ENCODE assay signal across 9 cellular contexts in the genomic region with DNA sequence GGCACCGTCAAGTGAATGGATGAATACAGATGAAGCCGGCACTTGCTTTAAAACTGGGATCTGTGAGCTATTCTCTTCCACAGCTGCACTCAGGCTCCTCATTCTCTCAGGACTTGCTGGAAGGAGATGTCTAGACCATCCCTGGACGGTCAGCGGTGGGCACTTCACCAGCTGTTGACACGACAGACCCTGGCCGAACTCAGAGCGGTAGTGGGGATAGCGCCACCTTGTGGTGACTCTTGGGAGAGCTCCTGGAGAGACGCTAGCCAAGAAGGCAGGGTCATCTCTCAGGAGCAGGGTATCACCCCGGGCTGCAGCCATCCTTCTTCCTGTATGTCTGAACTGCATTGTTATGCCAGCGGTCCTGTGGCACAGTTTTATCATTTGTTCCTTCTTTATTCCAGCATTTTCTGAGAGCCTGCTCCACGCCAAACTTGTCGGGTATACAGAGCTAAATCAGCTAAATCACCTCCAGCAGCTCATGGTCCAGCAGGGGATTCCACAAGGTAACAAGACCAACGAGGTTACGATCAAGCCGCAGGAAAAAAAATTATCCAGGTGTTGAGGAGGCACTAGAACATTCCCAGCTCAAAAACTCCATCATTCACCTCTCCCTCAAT. TPM values are rescaled to one million over a fixed set of nuclear protein-coding genes. Genes with fewer than 3 reads are reported as not detected.
DNase-seq lines count a peak whose midpoint lies in the region; ATAC-seq, FAIRE-seq and TF ChIP-seq lines count a peak whose summit lies in the region.
"Had no signal": no experiment of that assay in that cellular context is flagged by ENCODE, and none has a peak within 500 bp of the region (broad histone marks: within the 10 kb centered on the region; RNA-seq: fewer than 3 reads in every experiment).

No MANE protein-coding gene starts in this region.

- CTCF ChIA-PET in H1 (lab: Charles Lee; ENCODE audit: partially characterized antibody): interaction anchor here (0.6 to 40.8 kb wide), 47 partner anchors 3 to 358 kb away, joined by 3 to 1336 read pairs (median 4); partner anchors contain the start of genes ARF3, DDN, DDX23 and DHH

- peak in 2 of 3 experiments; percentile 86 to 98; a peak in 3 of 4 replicates for TF ChIP-seq CTCF in H1 (IDR thresholded peaks at IDR 0.05; ENCODE audit: control extremely low read depth in 1 of 3, insufficient read depth in 1 of 3, low read depth in 1 of 3, low read length in 3 of 3)
- peak; percentile 74 for TF ChIP-seq CTCF in mucosa of descending colon (IDR thresholded peaks at IDR 0.05)
- TF ChIP-seq CTCF in stomach (IDR thresholded peaks at IDR 0.05): peak in 5 of 7 experiments; percentile 50 to 84 (median 70)

- WGBS in H1 (ENCODE audit: extremely low coverage in 1 of 2, insufficient coverage in 1 of 2, insufficient read length in 1 of 2, insufficient replicate concordance in 2 of 2, low coverage in 1 of 2, low lambda C conversion rate in 2 of 2, missing lambda C conversion rate in 1 of 2), 2 experiments: 39% methylated on average over 16 of the region's 16 CpGs; no CpG with 5 or more reads in 1 of the 2 experiments
- 25 to 28% (median 26%) methylated on average over 16 of the region's 16 CpGs for WGBS in stomach, 5 donors

- H2BK20ac ChIP-seq in H1 (ENCODE audit: low read length): no peak overlapping the region

- no peak overlapping the region for H2AFZ ChIP-seq in H1 (ENCODE audit: low read length)

- no peaks in the 10 kb centered on the region for H3K36me3 ChIP-seq in H1 (ENCODE audit: control insufficient read depth in 2 of 4, insufficient read depth in 4 of 4, low read length in 3 of 4)
- no peaks in the 10 kb centered on the region for H3K36me3 ChIP-seq in mucosa of descending colon (ENCODE audit: low read depth)
- no peaks in the 10 kb centered on the region for H3K36me3 ChIP-seq in stomach

- H3K79me2 ChIP-seq in H1 (ENCODE audit: control insufficient read depth in 1 of 2, insufficient read depth in 2 of 2, low read length in 2 of 2): no peaks in the 10 kb centered on the region

- no peaks in the 10 kb centered on the region for H3K79me1 ChIP-seq in H1 (ENCODE audit: low read depth, low read length)

- TF ChIP-seq RAD21 in H1 (IDR thresholded peaks at IDR 0.05 in 1 of 2, conservative IDR thresholded peaks at IDR 0.05 in 1 of 2; ENCODE audit: low read depth in 2 of 2, low read length in 2 of 2): peak; percentile 56 to 65

- FAIRE-seq in H1 (lab: Jason Lieb, UNC): peak; percentile 88

- H3K18ac ChIP-seq in H1 (ENCODE audit: extremely low read depth, low read length): no peak overlapping the region

- H4K8ac ChIP-seq in H1 (ENCODE audit: extremely low read depth, insufficient read depth, low read length): no peak overlapping the region

- H3K56ac ChIP-seq in H1 (replicated peaks; ENCODE audit: insufficient read length, low read depth, low read length): no peak overlapping the region

- H3K27me3 ChIP-seq in H1 (replicated peaks in 1 of 4; ENCODE audit: control insufficient read depth in 3 of 4, extremely low read depth in 1 of 4, insufficient read depth in 3 of 4, low read length in 3 of 4) (peaks cover 18 to 55% (median 44%) of the 10 kb centered on the region in 4 experiments), stomach (peaks cover 3 to 100% (median 55%) of the 10 kb centered on the region in 3 donors)

- no peak overlapping the region for H3K23ac ChIP-seq in H1 (ENCODE audit: insufficient read length)

- H3K9me3 ChIP-seq in H1 (ENCODE audit: insufficient read depth in 2 of 2, low read depth in 1 of 2, low read length in 1 of 2) (no peaks in the 10 kb centered on the region), mucosa of descending colon (no peaks in the 10 kb centered on the region), stomach (no peaks in the 10 kb centered on the region)

- no peak overlapping the region for H4K91ac ChIP-seq in H1 (replicated peaks; ENCODE audit: insufficient read length, low read length)

- no peak overlapping the region for H3K9ac ChIP-seq in H1 (replicated peaks in 1 of 4; ENCODE audit: extremely low read depth in 1 of 4, low read depth in 3 of 4, low read length in 3 of 4)

- DNase-seq in SIG-M5 treated with dmso at 0.1 percent for 504 hours (lab: John Stamatoyannopoulos, UW; ENCODE audit: unreplicated experiment): peak; percentile 46
- DNase-seq in SIG-M5 (lab: John Stamatoyannopoulos, UW): no peak
- DNase-seq in NCI-H146 treated with DMSO at 0.1 percent for 48 hours (lab: John Stamatoyannopoulos, UW; ENCODE audit: unreplicated experiment): peak; percentile 28
- DNase-seq in activated CD4-positive, alpha-beta T cell treated with anti-CD3 and anti-CD28 coated beads, Interleukin-2, amount 50 U/mL, for 1 hour: peak; percentile 75
- peak in 1 of 2 experiments; percentile 98 for DNase-seq in H1 (ENCODE audit: low read depth in 1 of 2, low spot score in 2 of 2)
- peak; percentile 61 to 87 (median 79) for DNase-seq in mucosa of descending colon
- peak; percentile 74 for DNase-seq in stomach

- no peak overlapping the region for H3K4ac ChIP-seq in H1 (replicated peaks; ENCODE audit: insufficient read length, low read depth, low read length)

- H3K4me1 ChIP-seq in H1 (replicated peaks in 1 of 4; ENCODE audit: control insufficient read depth in 3 of 4, insufficient read depth in 4 of 4, low read length in 3 of 4) (peaks cover 0 to 4% (median 0%) of the 10 kb centered on the region in 4 experiments; a peak in 2 of 7 replicates), mucosa of descending colon (ENCODE audit: low read depth) (peaks cover 4% of the 10 kb centered on the region), stomach (peaks cover 0 to 7% (median 2%) of the 10 kb centered on the region in 4 donors)

- no peak for TF ChIP-seq EP300 in H1 (IDR thresholded peaks at IDR 0.05; ENCODE audit: borderline replicate concordance in 1 of 2, low read depth in 2 of 2, low read length in 2 of 2)
- no peak for TF ChIP-seq EP300 in stomach (IDR thresholded peaks at IDR 0.05)

- H2AK5ac ChIP-seq in H1 (ENCODE audit: low read depth, low read length): no peak overlapping the region

- no peak overlapping the region for H2BK120ac ChIP-seq in H1 (replicated peaks; ENCODE audit: low read depth, low read length)

- H2BK12ac ChIP-seq in H1 (ENCODE audit: low read depth, low read length): no peak overlapping the region

- TF ChIP-seq POLR2A in H1 (IDR thresholded peaks at IDR 0.05; ENCODE audit: control extremely low read depth in 1 of 2, low read depth in 2 of 2, low read length in 2 of 2): no peak
- TF ChIP-seq POLR2A in stomach (IDR thresholded peaks at IDR 0.05): no peak

- no peak overlapping the region for H4K5ac ChIP-seq in H1 (ENCODE audit: insufficient read length, low read depth, low read length)

- no peak overlapping the region for H3K14ac ChIP-seq in H1 (ENCODE audit: insufficient read length)

- no peak overlapping the region for H3K4me2 ChIP-seq in H1 (ENCODE audit: insufficient read depth in 1 of 2, low read depth in 2 of 2, low read length in 2 of 2)

- ATAC-seq in mucosa of descending colon: peak; percentile 82
- ATAC-seq in HG03469 (IDR thresholded peaks at IDR 0.05; ENCODE audit: unreplicated experiment): no peak

- H3K27ac ChIP-seq in H1 (ENCODE audit: low read depth, low read length) (no peak overlapping the region), stomach (no peak overlapping the region)
- H3K27ac ChIP-seq: epithelial cell of prostate had no signal

- H2BK15ac ChIP-seq in H1 (ENCODE audit: low read length): no peak overlapping the region

- no peak overlapping the region for H2BK5ac ChIP-seq in H1 (ENCODE audit: low read depth, low read length)

- H3K4me3 ChIP-seq in H1 (ENCODE audit: extremely low read depth in 1 of 4, insufficient read depth in 2 of 4, low read depth in 3 of 4, low read length in 4 of 4) (no peak overlapping the region), mucosa of descending colon (no peak overlapping the region), stomach (no peak overlapping the region)

- no peaks in the 10 kb centered on the region; the same call in 1 of the 2 replicates for H3K23me2 ChIP-seq in H1 (ENCODE audit: low read depth, low read length)

- POLR2A ChIA-PET in H1 (lab: Charles Lee; ENCODE audit: partially characterized antibody): interaction anchor here (0.6 to 1.7 kb wide), 13 partner anchors 8 to 142 kb away, joined by 3 to 8 read pairs (median 3); partner anchors contain the start of genes RND1 and WNT1

- intact Hi-C loops in mucosa of descending colon (cut with DNase I, micrococcal nuclease) (no loop called here), stomach (cut with DNase I; ENCODE audit: low total_unique reads) (no loop called here)

- peaks cover 0 to 4% of the 10 kb centered on the region in 2 experiments for H4K20me1 ChIP-seq in H1 (replicated peaks in 1 of 2; ENCODE audit: control insufficient read depth in 1 of 2, insufficient read depth in 2 of 2, low read length in 2 of 2)

RNA-seq across cellular contexts. Expression of gene WNT1, which starts 10.0 kb away (rescaled TPM):
- not detected in 2 replicates for total RNA-seq in H1 (2021; fragmentation: NEBNext Ultra II Directional; extraction: Animal tissue kit (Norgen Biotek cat#: 25700))
- polyA plus RNA-seq in H1 (2011; rRNA removed): not detected in 2 replicates
- polyA plus RNA-seq in H1 (2011; cell fraction: cytosol; rRNA removed): not detected
- polyA plus RNA-seq in H1 (2011; cell fraction: nucleus; rRNA removed): not detected
- not detected in 4 replicates for polyA plus RNA-seq in H1 (2012, experiment 1 of 2)
- polyA plus RNA-seq in H1 (2012, experiment 2 of 2): not detected
- polyA plus RNA-seq in H1 (2013, experiment 1 of 2): not detected
- polyA plus RNA-seq in H1 (2013, experiment 2 of 2): not detected
- not detected in 2 replicates for polyA minus RNA-seq in H1 (2011; rRNA and poly(A)+ RNA removed)
- polyA minus RNA-seq in H1 (2011; cell fraction: cytosol; rRNA and poly(A)+ RNA removed): not detected
- polyA minus RNA-seq in H1 (2011; cell fraction: nucleus; rRNA and poly(A)+ RNA removed): not detected
- total RNA-seq in mucosa of descending colon: not detected
- not detected for total RNA-seq in stomach
- polyA plus RNA-seq in stomach: not detected

RNA-seq across cellular contexts. Expression of gene DDN, which starts 11.0 kb away (rescaled TPM):
- total RNA-seq in H1 (2021; fragmentation: NEBNext Ultra II Directional; extraction: Animal tissue kit (Norgen Biotek cat#: 25700)): 0.21 and 0.30 TPM in 2 replicates
- polyA plus RNA-seq in H1 (2011; rRNA removed) (0.14 and 0.20 TPM in 2 replicates), stomach (under 1 TPM; 0.08 to 0.31 (median 0.19) TPM)
- polyA plus RNA-seq in H1 (2011; cell fraction: cytosol; rRNA removed): 0.23 TPM
- 0.26 TPM for polyA plus RNA-seq in H1 (2011; cell fraction: nucleus; rRNA removed)
- 0.19 to 0.25 TPM (median 0.23 TPM) in 3 of 4 replicates, not detected in the other for polyA plus RNA-seq in H1 (2012, experiment 1 of 2)
- polyA plus RNA-seq in H1 (2012, experiment 2 of 2): 0.29 TPM
- polyA plus RNA-seq in H1 (2013, experiment 1 of 2): 0.08 TPM
- polyA plus RNA-seq in H1 (2013, experiment 2 of 2): 0.11 TPM
- polyA minus RNA-seq in H1 (2011; rRNA and poly(A)+ RNA removed): 0.05 and 0.09 TPM in 2 replicates
- not detected for polyA minus RNA-seq in H1 (2011; cell fraction: cytosol; rRNA and poly(A)+ RNA removed)
- 0.20 TPM for polyA minus RNA-seq in H1 (2011; cell fraction: nucleus; rRNA and poly(A)+ RNA removed)
- total RNA-seq in mucosa of descending colon (under 1 TPM in 1 of 3 donors, not detected in 2; 0.12 TPM), stomach (under 1 TPM in 1 of 5 donors, not detected in 4; 0.18 TPM)

RNA-seq across cellular contexts. Expression of gene WNT10B, which starts 16.6 kb away (rescaled TPM):
- total RNA-seq in H1 (2021; fragmentation: NEBNext Ultra II Directional; extraction: Animal tissue kit (Norgen Biotek cat#: 25700)): 0.25 and 0.26 TPM in 2 replicates
- polyA plus RNA-seq in H1 (2011; rRNA removed): 1.8 and 1.9 TPM in 2 replicates
- polyA plus RNA-seq in H1 (2011; cell fraction: cytosol; rRNA removed): 1.5 TPM
- 1.5 TPM for polyA plus RNA-seq in H1 (2011; cell fraction: nucleus; rRNA removed)
- 0.76 to 1.6 TPM (median 1.5 TPM) in 4 replicates for polyA plus RNA-seq in H1 (2012, experiment 1 of 2)
- polyA plus RNA-seq in H1 (2012, experiment 2 of 2): 1.1 TPM
- 0.04 TPM for polyA plus RNA-seq in H1 (2013, experiment 1 of 2)
- polyA plus RNA-seq in H1 (2013, experiment 2 of 2): 0.06 TPM
- polyA minus RNA-seq in H1 (2011; rRNA and poly(A)+ RNA removed): 0.16 and 0.54 TPM in 2 replicates
- 1.6 TPM for polyA minus RNA-seq in H1 (2011; cell fraction: cytosol; rRNA and poly(A)+ RNA removed)
- polyA minus RNA-seq in H1 (2011; cell fraction: nucleus; rRNA and poly(A)+ RNA removed): 0.30 TPM
- 1 to 10 TPM in 1 of 3 donors, under 1 TPM in 2; 0.49 to 1.1 (median 0.76) TPM for total RNA-seq in mucosa of descending colon
- 10 to 100 TPM in 1 of 5 donors, 1 to 10 TPM in 1, not detected in 3; 3.1 to 21.7 TPM for total RNA-seq in stomach
- polyA plus RNA-seq in stomach: under 1 TPM in 1 of 3 donors, not detected in 2; 0.68 TPM

RNA-seq across cellular contexts. Expression of gene PRKAG1, which starts 30.4 kb away (rescaled TPM):
- total RNA-seq in H1 (2021; fragmentation: NEBNext Ultra II Directional; extraction: Animal tissue kit (Norgen Biotek cat#: 25700)): 36.3 and 38.6 TPM in 2 replicates
- polyA plus RNA-seq in H1 (2011; rRNA removed) (32.3 and 57.5 TPM in 2 replicates), stomach (10 to 100 TPM; 42.6 to 61.7 (median 48.7) TPM)
- 43.9 TPM for polyA plus RNA-seq in H1 (2011; cell fraction: cytosol; rRNA removed)
- 20.4 TPM for polyA plus RNA-seq in H1 (2011; cell fraction: nucleus; rRNA removed)
- 41.3 to 53.9 TPM (median 44.4 TPM) in 4 replicates for polyA plus RNA-seq in H1 (2012, experiment 1 of 2)
- polyA plus RNA-seq in H1 (2012, experiment 2 of 2): 35.5 TPM
- 37.2 TPM for polyA plus RNA-seq in H1 (2013, experiment 1 of 2)
- polyA plus RNA-seq in H1 (2013, experiment 2 of 2): 38.9 TPM
- 27.7 and 50.1 TPM in 2 replicates for polyA minus RNA-seq in H1 (2011; rRNA and poly(A)+ RNA removed)
- polyA minus RNA-seq in H1 (2011; cell fraction: cytosol; rRNA and poly(A)+ RNA removed): 17.1 TPM
- 14.7 TPM for polyA minus RNA-seq in H1 (2011; cell fraction: nucleus; rRNA and poly(A)+ RNA removed)
- total RNA-seq in mucosa of descending colon (10 to 100 TPM; 51.5 to 60.1 (median 52.2) TPM), stomach (10 to 100 TPM in 4 of 5 donors, 1 to 10 TPM in 1; 5.8 to 68.7 (median 36.9) TPM)

RNA-seq across cellular contexts. Expression of gene ARF3, which starts 30.9 kb away (rescaled TPM):
- total RNA-seq in H1 (2021; fragmentation: NEBNext Ultra II Directional; extraction: Animal tissue kit (Norgen Biotek cat#: 25700)): 250 and 251 TPM in 2 replicates
- 231 and 262 TPM in 2 replicates for polyA plus RNA-seq in H1 (2011; rRNA removed)
- 269 TPM for polyA plus RNA-seq in H1 (2011; cell fraction: cytosol; rRNA removed)
- 156 TPM for polyA plus RNA-seq in H1 (2011; cell fraction: nucleus; rRNA removed)
- polyA plus RNA-seq in H1 (2012, experiment 1 of 2): 234 to 285 TPM (median 262 TPM) in 4 replicates
- polyA plus RNA-seq in H1 (2012, experiment 2 of 2): 231 TPM
- polyA plus RNA-seq in H1 (2013, experiment 1 of 2): 84.2 TPM
- 90.0 TPM for polyA plus RNA-seq in H1 (2013, experiment 2 of 2)
- 191 and 260 TPM in 2 replicates for polyA minus RNA-seq in H1 (2011; rRNA and poly(A)+ RNA removed)
- polyA minus RNA-seq in H1 (2011; cell fraction: cytosol; rRNA and poly(A)+ RNA removed): 89.5 TPM
- 68.0 TPM for polyA minus RNA-seq in H1 (2011; cell fraction: nucleus; rRNA and poly(A)+ RNA removed)
- 100 to 1,000 TPM; 207 to 280 (median 266) TPM for total RNA-seq in mucosa of descending colon
- total RNA-seq in stomach: 10 to 100 TPM; 35.0 to 54.5 (median 42.4) TPM
- 10 to 100 TPM; 34.7 to 56.5 (median 42.6) TPM for polyA plus RNA-seq in stomach
